Comparison of ENCODE assay signal across 1 cellular context in the genomic region with DNA sequence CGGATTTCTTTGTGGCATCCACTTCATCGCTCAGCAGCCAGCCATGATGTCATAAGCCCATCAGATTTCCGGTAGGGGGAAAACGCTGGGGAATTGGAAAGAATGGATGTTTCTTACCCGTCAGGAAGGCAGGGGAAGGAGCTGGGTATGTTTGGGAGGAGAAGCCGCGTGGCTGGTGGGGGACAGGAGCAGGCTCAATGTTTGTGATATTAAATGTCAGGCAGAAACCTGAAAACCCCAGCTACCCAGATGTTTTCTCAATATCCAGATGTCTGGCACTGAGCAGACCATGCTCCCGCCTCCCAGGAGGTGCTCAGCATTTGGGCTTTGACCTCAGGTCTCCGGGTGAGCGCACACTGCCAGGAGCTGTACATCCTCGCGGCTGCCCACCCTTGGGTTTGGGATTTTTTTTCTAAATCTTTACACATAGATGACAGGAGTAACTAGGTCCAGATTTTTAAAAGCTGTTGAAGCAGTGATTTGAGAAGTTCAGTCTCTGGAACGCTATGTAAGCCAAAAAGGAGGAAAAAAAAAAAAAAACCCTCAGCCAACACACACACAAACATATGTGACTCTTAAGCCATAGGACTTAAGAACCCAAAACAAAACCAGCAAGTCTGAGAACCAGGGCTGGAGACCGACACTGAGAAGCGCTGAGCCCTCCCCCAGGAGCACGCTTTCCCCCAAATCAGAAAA.
TF ChIP-seq lines count a peak whose summit lies in the region.

No MANE protein-coding gene starts in this region.

TF ChIP-seq in H1, 55 proteins besides CTCF, POLR2A, EP300 and RAD21 (continued from another document):
- TF ChIP-seq, protein P1, sequence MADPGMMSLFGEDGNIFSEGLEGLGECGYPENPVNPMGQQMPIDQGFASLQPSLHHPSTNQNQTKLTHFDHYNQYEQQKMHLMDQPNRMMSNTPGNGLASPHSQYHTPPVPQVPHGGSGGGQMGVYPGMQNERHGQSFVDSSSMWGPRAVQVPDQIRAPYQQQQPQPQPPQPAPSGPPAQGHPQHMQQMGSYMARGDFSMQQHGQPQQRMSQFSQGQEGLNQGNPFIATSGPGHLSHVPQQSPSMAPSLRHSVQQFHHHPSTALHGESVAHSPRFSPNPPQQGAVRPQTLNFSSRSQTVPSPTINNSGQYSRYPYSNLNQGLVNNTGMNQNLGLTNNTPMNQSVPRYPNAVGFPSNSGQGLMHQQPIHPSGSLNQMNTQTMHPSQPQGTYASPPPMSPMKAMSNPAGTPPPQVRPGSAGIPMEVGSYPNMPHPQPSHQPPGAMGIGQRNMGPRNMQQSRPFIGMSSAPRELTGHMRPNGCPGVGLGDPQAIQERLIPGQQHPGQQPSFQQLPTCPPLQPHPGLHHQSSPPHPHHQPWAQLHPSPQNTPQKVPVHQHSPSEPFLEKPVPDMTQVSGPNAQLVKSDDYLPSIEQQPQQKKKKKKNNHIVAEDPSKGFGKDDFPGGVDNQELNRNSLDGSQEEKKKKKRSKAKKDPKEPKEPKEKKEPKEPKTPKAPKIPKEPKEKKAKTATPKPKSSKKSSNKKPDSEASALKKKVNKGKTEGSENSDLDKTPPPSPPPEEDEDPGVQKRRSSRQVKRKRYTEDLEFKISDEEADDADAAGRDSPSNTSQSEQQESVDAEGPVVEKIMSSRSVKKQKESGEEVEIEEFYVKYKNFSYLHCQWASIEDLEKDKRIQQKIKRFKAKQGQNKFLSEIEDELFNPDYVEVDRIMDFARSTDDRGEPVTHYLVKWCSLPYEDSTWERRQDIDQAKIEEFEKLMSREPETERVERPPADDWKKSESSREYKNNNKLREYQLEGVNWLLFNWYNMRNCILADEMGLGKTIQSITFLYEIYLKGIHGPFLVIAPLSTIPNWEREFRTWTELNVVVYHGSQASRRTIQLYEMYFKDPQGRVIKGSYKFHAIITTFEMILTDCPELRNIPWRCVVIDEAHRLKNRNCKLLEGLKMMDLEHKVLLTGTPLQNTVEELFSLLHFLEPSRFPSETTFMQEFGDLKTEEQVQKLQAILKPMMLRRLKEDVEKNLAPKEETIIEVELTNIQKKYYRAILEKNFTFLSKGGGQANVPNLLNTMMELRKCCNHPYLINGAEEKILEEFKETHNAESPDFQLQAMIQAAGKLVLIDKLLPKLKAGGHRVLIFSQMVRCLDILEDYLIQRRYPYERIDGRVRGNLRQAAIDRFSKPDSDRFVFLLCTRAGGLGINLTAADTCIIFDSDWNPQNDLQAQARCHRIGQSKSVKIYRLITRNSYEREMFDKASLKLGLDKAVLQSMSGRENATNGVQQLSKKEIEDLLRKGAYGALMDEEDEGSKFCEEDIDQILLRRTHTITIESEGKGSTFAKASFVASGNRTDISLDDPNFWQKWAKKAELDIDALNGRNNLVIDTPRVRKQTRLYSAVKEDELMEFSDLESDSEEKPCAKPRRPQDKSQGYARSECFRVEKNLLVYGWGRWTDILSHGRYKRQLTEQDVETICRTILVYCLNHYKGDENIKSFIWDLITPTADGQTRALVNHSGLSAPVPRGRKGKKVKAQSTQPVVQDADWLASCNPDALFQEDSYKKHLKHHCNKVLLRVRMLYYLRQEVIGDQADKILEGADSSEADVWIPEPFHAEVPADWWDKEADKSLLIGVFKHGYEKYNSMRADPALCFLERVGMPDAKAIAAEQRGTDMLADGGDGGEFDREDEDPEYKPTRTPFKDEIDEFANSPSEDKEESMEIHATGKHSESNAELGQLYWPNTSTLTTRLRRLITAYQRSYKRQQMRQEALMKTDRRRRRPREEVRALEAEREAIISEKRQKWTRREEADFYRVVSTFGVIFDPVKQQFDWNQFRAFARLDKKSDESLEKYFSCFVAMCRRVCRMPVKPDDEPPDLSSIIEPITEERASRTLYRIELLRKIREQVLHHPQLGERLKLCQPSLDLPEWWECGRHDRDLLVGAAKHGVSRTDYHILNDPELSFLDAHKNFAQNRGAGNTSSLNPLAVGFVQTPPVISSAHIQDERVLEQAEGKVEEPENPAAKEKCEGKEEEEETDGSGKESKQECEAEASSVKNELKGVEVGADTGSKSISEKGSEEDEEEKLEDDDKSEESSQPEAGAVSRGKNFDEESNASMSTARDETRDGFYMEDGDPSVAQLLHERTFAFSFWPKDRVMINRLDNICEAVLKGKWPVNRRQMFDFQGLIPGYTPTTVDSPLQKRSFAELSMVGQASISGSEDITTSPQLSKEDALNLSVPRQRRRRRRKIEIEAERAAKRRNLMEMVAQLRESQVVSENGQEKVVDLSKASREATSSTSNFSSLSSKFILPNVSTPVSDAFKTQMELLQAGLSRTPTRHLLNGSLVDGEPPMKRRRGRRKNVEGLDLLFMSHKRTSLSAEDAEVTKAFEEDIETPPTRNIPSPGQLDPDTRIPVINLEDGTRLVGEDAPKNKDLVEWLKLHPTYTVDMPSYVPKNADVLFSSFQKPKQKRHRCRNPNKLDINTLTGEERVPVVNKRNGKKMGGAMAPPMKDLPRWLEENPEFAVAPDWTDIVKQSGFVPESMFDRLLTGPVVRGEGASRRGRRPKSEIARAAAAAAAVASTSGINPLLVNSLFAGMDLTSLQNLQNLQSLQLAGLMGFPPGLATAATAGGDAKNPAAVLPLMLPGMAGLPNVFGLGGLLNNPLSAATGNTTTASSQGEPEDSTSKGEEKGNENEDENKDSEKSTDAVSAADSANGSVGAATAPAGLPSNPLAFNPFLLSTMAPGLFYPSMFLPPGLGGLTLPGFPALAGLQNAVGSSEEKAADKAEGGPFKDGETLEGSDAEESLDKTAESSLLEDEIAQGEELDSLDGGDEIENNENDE (IDR thresholded peaks at IDR 0.05; ENCODE audit: insufficient replicate concordance, low read length) = no peak
- no peak for TF ChIP-seq GTF2F1 (IDR thresholded peaks at IDR 0.05; ENCODE audit: borderline replicate concordance, low read depth, low read length)
- TF ChIP-seq, protein P2, sequence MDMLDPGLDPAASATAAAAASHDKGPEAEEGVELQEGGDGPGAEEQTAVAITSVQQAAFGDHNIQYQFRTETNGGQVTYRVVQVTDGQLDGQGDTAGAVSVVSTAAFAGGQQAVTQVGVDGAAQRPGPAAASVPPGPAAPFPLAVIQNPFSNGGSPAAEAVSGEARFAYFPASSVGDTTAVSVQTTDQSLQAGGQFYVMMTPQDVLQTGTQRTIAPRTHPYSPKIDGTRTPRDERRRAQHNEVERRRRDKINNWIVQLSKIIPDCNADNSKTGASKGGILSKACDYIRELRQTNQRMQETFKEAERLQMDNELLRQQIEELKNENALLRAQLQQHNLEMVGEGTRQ (IDR thresholded peaks at IDR 0.05; ENCODE audit: low read length) = no peak
- no peak for TF ChIP-seq TBP (IDR thresholded peaks at IDR 0.05; ENCODE audit: low read depth, low read length)
- 0 out of 2 replicates have a peak, but pooled peaks have one; percentile 8 for TF ChIP-seq CREB1 (IDR thresholded peaks at IDR 0.05)
